In the genomic region with DNA sequence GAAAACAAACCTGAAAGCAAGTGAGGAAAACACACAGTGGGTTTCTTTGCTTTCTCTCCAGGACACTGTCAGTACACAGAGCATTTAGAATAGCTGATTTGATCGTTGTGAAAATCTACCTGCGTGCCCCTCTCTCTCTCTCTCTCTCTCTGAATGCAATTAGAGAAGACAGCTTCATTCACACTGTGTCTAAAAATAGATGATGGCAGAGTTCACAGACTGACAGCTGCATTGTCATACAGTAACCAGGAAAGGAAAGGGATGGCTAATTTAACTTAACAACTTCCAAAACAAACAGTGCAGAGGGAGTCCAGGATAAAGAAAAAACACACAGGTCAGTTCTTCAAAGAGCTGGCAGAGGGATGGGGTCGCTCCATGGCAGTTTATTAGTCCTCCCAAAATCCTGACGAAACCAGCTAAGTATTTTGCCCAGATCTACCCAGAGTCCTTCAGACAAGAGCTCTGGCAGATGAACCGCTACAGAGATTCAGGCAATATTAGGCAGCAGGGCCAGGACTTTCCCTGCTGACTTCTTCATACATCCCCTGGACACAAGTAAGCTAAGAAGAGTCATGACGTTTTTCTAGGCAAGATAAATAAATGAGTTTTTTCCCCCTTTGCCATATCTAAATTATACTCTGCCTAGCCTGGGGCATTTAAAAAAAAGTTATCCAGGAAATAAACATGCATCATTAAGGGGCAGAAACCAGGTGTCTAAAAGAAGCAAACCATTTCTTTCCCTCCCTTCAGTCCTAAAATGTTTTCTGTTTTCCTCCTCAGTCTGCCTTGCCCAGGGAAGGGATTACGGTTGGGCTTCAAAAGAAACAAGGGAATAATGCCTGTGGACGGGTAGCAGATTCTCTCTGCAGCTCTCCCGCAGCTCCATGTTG, we compare ENCODE assay signal across 8 cellular contexts. TPM values are rescaled to one million over a fixed set of nuclear protein-coding genes. Genes with fewer than 3 reads are reported as not detected.
DNase-seq lines count a peak whose midpoint lies in the region; ATAC-seq and TF ChIP-seq lines count a peak whose summit lies in the region.
"Had no signal": no experiment of that assay in that cellular context is flagged by ENCODE, and none has a peak within 500 bp of the region (broad histone marks: within the 10 kb centered on the region; RNA-seq: fewer than 3 reads in every experiment).

No MANE protein-coding gene starts in this region.

- TF ChIP-seq CTCF in mammary epithelial cell (conservative IDR thresholded peaks at IDR 0.05 in 1 of 2, IDR thresholded peaks at IDR 0.05 in 1 of 2; ENCODE audit: extremely low read depth in 1 of 2, insufficient read depth in 1 of 2, low read depth in 1 of 2, low read length in 2 of 2) (no peak), type B pancreatic cell (conservative IDR thresholded peaks at IDR 0.05) (no peak)

- H2AFZ ChIP-seq in mammary epithelial cell (ENCODE audit: low read depth, low read length), result no peak overlapping the region

- H3K9me3 ChIP-seq in mammary epithelial cell (replicated peaks; ENCODE audit: insufficient read depth, low read length), result no peaks in the 10 kb centered on the region

- intact Hi-C loops in mammary epithelial cell (cut with micrococcal nuclease), result loop anchor here (1.0 to 10.0 kb wide), 3 partner anchors 23 to 1909 kb away; partner anchors contain the start of gene WLS

- no TSS peak for BruUV-seq in mammary epithelial cell (replicated peaks; lab: Mats Ljungman, UMichigan)

- H3K9me3 Mint-ChIP-seq in type B pancreatic cell, result no peaks in the 10 kb centered on the region

- DNase-seq in NCI-H2081 treated with DMSO at 0.1 percent for 48 hours (lab: John Stamatoyannopoulos, UW) (peak; percentile 78), mammary epithelial cell (no peak), medulla oblongata (ENCODE audit: extremely low spot score) (peak; percentile 34), type B pancreatic cell (ENCODE audit: extremely low spot score, unreplicated experiment) (no peak)
- DNase-seq in activated CD4-positive, alpha-beta T cell treated with anti-CD3 and anti-CD28 coated beads for 4 hours, result no peak
- DNase-seq: NCI-H187 had no signal

- in situ Hi-C loops in mammary epithelial cell (cut with MboI; ENCODE audit: low sequenced_read_pairs in 2 of 2), result no loop called here

- peak overlapping the region; percentile 85 for H3K4me2 ChIP-seq in mammary epithelial cell (ENCODE audit: insufficient read depth, low read depth, low read length)

- dilution Hi-C loops in mammary epithelial cell (cut with HindIII; ENCODE audit: low sequenced_read_pairs), result no loop called here

- no peak for ATAC-seq in HG02973 (IDR thresholded peaks at IDR 0.05; ENCODE audit: unreplicated experiment)
- ATAC-seq in HG03521 (IDR thresholded peaks at IDR 0.05; ENCODE audit: unreplicated experiment), result no peak

- WGBS in mammary epithelial cell (ENCODE audit: low coverage, missing lambda C conversion rate), result 19% methylated on average over 8 of the region's 9 CpGs

- H3K27ac ChIP-seq in mammary epithelial cell (ENCODE audit: insufficient read depth, low read depth, low read length), result peak overlapping the region; percentile 34

- H3K36me3 Mint-ChIP-seq in type B pancreatic cell, result peaks cover 28% of the 10 kb centered on the region

- H3K79me2 ChIP-seq in mammary epithelial cell (ENCODE audit: insufficient read depth, low read length), result peaks cover 15% of the 10 kb centered on the region

- no peaks in the 10 kb centered on the region for H3K27me3 ChIP-seq in mammary epithelial cell (ENCODE audit: insufficient read depth, low read length)

- peak overlapping the region; percentile 75 for H3K27ac Mint-ChIP-seq in type B pancreatic cell

- no peaks in the 10 kb centered on the region for H3K36me3 ChIP-seq in mammary epithelial cell (ENCODE audit: insufficient read depth, low read length)

- peaks cover 43% of the 10 kb centered on the region for H3K4me1 ChIP-seq in mammary epithelial cell (ENCODE audit: insufficient read depth, low read length)

- H3K4me1 Mint-ChIP-seq in type B pancreatic cell (ENCODE audit: unreplicated experiment), result peaks cover 42% of the 10 kb centered on the region

- no peak overlapping the region for H3K9ac ChIP-seq in mammary epithelial cell (ENCODE audit: insufficient read depth, low read length)

- CTCF ChIA-PET in mammary epithelial cell (lab: Charles Lee; ENCODE audit: low non-redundant PET), result no interaction called here

- no peaks in the 10 kb centered on the region for H4K20me1 ChIP-seq in mammary epithelial cell (ENCODE audit: insufficient read depth, low read length)

- H3K4me3 Mint-ChIP-seq in type B pancreatic cell, result peak overlapping the region; percentile 73

- H3K27me3 Mint-ChIP-seq in type B pancreatic cell, result no peaks in the 10 kb centered on the region

- peak overlapping the region in 1 of 3 experiments; percentile 31 for H3K4me3 ChIP-seq in mammary epithelial cell (replicated peaks in 1 of 3; ENCODE audit: insufficient read depth in 1 of 3, low read depth in 2 of 3, low read length in 3 of 3)

RNA-seq across cellular contexts. Expression of gene WLS, which starts 58.8 kb away (rescaled TPM):
- total RNA-seq in mammary epithelial cell, result 100 to 1,000 TPM in 1 of 2 donors, 10 to 100 TPM in 1; 93.9 to 113 TPM
- 64.1 TPM for polyA plus RNA-seq in mammary epithelial cell
- 179 TPM for polyA minus RNA-seq in mammary epithelial cell
- 89.1 and 306 TPM in 2 replicates for total RNA-seq in type B pancreatic cell (ENCODE audit: low replicate concordance)

Comparison
In these comparisons a context has a peak if more than half of its experiments do, and no peak if none do; other contexts are left out.
1. DNase-seq: peak in NCI-H2081 treated with DMSO at 0.1 percent for 48 hours (single experiment) and medulla oblongata (single experiment); none in mammary epithelial cell (single experiment), type B pancreatic cell (single experiment) and activated CD4-positive, alpha-beta T cell treated with anti-CD3 and anti-CD28 coated beads for 4 hours (0 of 2).